In the genomic region with DNA sequence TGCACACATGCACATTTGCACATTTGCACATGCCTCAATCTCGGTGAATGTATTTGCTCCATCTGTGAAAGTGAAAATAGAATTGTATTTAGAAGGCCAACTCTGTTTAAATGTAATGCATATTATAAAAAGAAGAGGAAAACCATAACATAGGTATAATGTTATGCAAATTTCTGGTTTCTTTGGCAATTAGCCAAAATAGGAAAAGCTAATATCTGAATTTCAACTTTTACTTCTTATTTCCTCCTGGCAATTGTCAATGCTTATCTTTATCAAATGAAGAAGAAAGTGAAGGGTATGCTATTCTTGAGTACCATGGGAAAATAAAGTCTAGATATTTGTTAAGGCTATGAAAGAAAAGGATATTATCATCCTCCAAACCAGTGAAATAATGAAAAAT, we compare ENCODE assay signal across 36 cellular contexts.
"Had no signal": no experiment of that assay in that cellular context is flagged by ENCODE, and none has a peak within 500 bp of the region (broad histone marks: within the 10 kb centered on the region; RNA-seq: fewer than 3 reads in every experiment).

No MANE protein-coding gene starts in this region.

- DNase-seq: Karpas-422, Kasumi-1, MG63, MM.1S, MV-4-11, NCI-H1048, NCI-H1092, NCI-H1092 treated with DMSO at 0.1 percent for 48 hours, NCI-H1105, NCI-H1105 treated with DMSO at 0.1 percent for 48 hours, NCI-H1417, NCI-H1417 treated with DMSO at 0.1 percent for 48 hours, NCI-H1436, NCI-H1436 treated with DMSO at 0.1 percent for 48 hours, NCI-H146, NCI-H1694, NCI-H1694 treated with DMSO at 0.1 percent for 48 hours, NCI-H187, NCI-H187 treated with DMSO at 0.1 percent for 48 hours, NCI-H1930, NCI-H2029, NCI-H2029 treated with DMSO at 0.1 percent for 48 hours, NCI-H2081, NCI-H2081 treated with DMSO at 0.1 percent for 48 hours, NCI-H2107, NCI-H2171, NCI-H2171 treated with DMSO at 0.1 percent for 48 hours, NCI-H2227 treated with DMSO at 0.1 percent for 48 hours, NCI-H226, NCI-H345, NCI-H446, NCI-H446 treated with DMSO at 0.1 percent for 48 hours, NCI-H510A, NCI-H510A treated with DMSO at 0.1 percent for 48 hours, NCI-H524, NCI-H524 treated with DMSO at 0.1 percent for 48 hours had no signal

- H3K36me3 ChIP-seq: MG63 had no signal

- H3K4me3 ChIP-seq: MG63 had no signal

- H3K27me3 ChIP-seq: MG63 had no signal

- H3K9me3 ChIP-seq: MG63 had no signal
